Comparison of ENCODE assay signal across 34 cellular contexts in the genomic region with DNA sequence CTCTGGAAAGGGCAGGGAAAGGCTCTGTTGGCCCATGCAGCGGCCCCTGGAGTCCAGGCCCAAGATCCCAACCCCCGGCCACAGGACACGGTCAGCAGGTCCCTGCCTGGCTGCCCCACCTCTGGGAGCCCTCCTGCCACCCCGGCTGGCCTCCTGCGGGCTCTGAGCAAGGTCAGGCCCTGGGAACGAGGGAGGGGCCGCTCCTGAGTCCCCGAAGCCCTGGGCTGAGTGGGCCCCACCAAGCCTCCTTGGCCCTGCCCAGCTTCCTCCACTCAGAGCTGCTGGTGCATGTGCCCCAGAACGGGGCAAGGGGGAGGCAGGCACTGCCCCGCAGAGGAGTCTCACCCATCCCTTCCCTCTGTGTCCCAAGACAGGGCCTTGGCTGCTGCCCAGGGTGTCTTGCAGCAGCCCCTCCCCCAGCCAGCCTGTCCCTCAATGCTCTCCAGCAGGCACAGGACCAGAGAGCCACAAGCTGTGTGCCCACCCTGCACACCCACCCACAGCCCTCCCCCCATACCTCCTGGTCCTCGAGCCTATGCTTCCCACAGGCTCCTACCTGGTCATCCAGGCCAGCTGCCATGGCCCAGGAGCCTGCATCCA. TPM values are rescaled to one million over a fixed set of nuclear protein-coding genes. Genes with fewer than 3 reads are reported as not detected.
"Had no signal": no experiment of that assay in that cellular context is flagged by ENCODE, and none has a peak within 500 bp of the region (broad histone marks: within the 10 kb centered on the region; RNA-seq: fewer than 3 reads in every experiment).

No MANE protein-coding gene starts in this region.

- H3K79me2 ChIP-seq: hepatocyte had no signal

- H3K4me1 Mint-ChIP-seq: activated CD4-positive, alpha-beta T cell treated with anti-CD3 and anti-CD28 coated beads, Interleukin-2, amount 10 ng/mL, durations not matched to agents 24 days and 14 days; immature natural killer cell; natural killer cell had no signal

- H3K9me3 ChIP-seq: gastroesophageal sphincter, lower lobe of right lung, neutrophil, right lobe of liver, testis, transverse colon had no signal

- H3K4me3 Mint-ChIP-seq: activated CD4-positive, alpha-beta memory T cell treated with anti-CD3 and anti-CD28 coated beads for 36 hours; activated CD4-positive, alpha-beta T cell treated with anti-CD3 and anti-CD28 coated beads, Interleukin-2, amount 10 ng/mL, durations not matched to agents 24 days and 14 days; activated T-cell treated with anti-CD3 and anti-CD28 coated beads, Interleukin-2, amount 50 U/mL, for 24 hours; effector memory CD8-positive, alpha-beta T cell; immature natural killer cell; natural killer cell had no signal

- H3K36me3 Mint-ChIP-seq: activated CD4-positive, alpha-beta memory T cell treated with anti-CD3 and anti-CD28 coated beads for 36 hours; immature natural killer cell; natural killer cell had no signal

- H3K9me3 Mint-ChIP-seq: activated CD4-positive, alpha-beta memory T cell treated with anti-CD3 and anti-CD28 coated beads for 36 hours; activated CD4-positive, alpha-beta T cell treated with anti-CD3 and anti-CD28 coated beads, Interleukin-2, amount 10 ng/mL, durations not matched to agents 24 days and 14 days; activated T-cell treated with anti-CD3 and anti-CD28 coated beads, Interleukin-2, amount 50 U/mL, for 24 hours; effector memory CD8-positive, alpha-beta T cell; immature natural killer cell; natural killer cell had no signal

- FAIRE-seq: bronchial epithelial cell, kidney, TTC549, urothelium cell line had no signal

- H3K36me3 ChIP-seq: gastroesophageal sphincter, lower lobe of right lung, neutrophil, right lobe of liver, transverse colon had no signal

- H3K27me3 Mint-ChIP-seq: activated CD4-positive, alpha-beta memory T cell treated with anti-CD3 and anti-CD28 coated beads for 36 hours; activated CD4-positive, alpha-beta T cell treated with anti-CD3 and anti-CD28 coated beads, Interleukin-2, amount 10 ng/mL, durations not matched to agents 24 days and 14 days; activated T-cell treated with anti-CD3 and anti-CD28 coated beads, Interleukin-2, amount 50 U/mL, for 24 hours had no signal

- H3K27ac Mint-ChIP-seq: activated CD4-positive, alpha-beta memory T cell treated with anti-CD3 and anti-CD28 coated beads for 36 hours; activated CD4-positive, alpha-beta T cell treated with anti-CD3 and anti-CD28 coated beads, Interleukin-2, amount 10 ng/mL, durations not matched to agents 24 days and 14 days; activated T-cell treated with anti-CD3 and anti-CD28 coated beads, Interleukin-2, amount 50 U/mL, for 24 hours; effector memory CD8-positive, alpha-beta T cell; immature natural killer cell; natural killer cell had no signal

- H3K4me1 ChIP-seq: gastroesophageal sphincter, lower lobe of right lung, testis had no signal

- DNase-seq: activated CD4-positive, alpha-beta memory T cell treated with anti-CD3 and anti-CD28 coated beads for 36 hours; activated CD4-positive, alpha-beta T cell treated with anti-CD3 and anti-CD28 coated beads, Interleukin-2, amount 10 ng/mL, durations not matched to agents 24 days and 14 days; activated CD4-positive, CD25-positive, alpha-beta regulatory T cell treated with anti-CD3 and anti-CD28 coated beads, Interleukin-2, amount 50 U/mL, for 72 hours; activated CD8-positive, alpha-beta memory T cell treated with anti-CD3 and anti-CD28 coated beads, Interleukin-2, amount 50 U/mL, for 48 hours; activated gamma-delta T cell; activated naive CD4-positive, alpha-beta T cell treated with anti-CD3 and anti-CD28 coated beads, Interleukin-2, amount 50 U/mL, for 16 hours; activated T-cell treated with anti-CD3 and anti-CD28 coated beads, Interleukin-2, amount 50 U/mL, for 24 hours; amniotic stem cell; cortex of kidney; effector memory CD8-positive, alpha-beta T cell; erythroblast; immature natural killer cell; kidney; lower lobe of right lung; mesenchymal stem cell; natural killer cell; right lobe of liver; stimulated activated CD4-positive, alpha-beta T cell treated with anti-CD3 and anti-CD28 coated beads, Interleukin-12 subunit alpha, Interleukin-12 subunit beta, amount 100 ng/mL, for 4 hours; stimulated activated CD4-positive, alpha-beta T cell treated with anti-CD3 and anti-CD28 coated beads, Interleukin-4, amount 100 ng/mL, for 1 hour; stimulated activated naive CD8-positive, alpha-beta T cell treated with anti-CD3 and anti-CD28 coated beads, Interleukin-15, Interleukin-2, amounts not matched to agents 100 U/mL and 50 U/mL, for 24 hours; testis; transverse colon had no signal

- H3K4me2 ChIP-seq: hepatocyte had no signal

- H3K27me3 ChIP-seq: hepatocyte, right lobe of liver, testis had no signal

- H2AFZ ChIP-seq: hepatocyte had no signal

- H3K4me3 ChIP-seq: gastroesophageal sphincter, hepatocyte, lower lobe of right lung, right lobe of liver, testis, transverse colon had no signal

- H3K27ac ChIP-seq: gastroesophageal sphincter, hepatocyte, lower lobe of right lung, neutrophil, right lobe of liver, testis, transverse colon, VCaP had no signal

RNA-seq across cellular contexts. Expression of gene C14orf180, which starts 7.4 kb away (rescaled TPM):
- total RNA-seq: activated CD4-positive, alpha-beta memory T cell treated with anti-CD3 and anti-CD28 coated beads for 36 hours; activated CD4-positive, alpha-beta T cell treated with anti-CD3 and anti-CD28 coated beads, Interleukin-2, amount 10 ng/mL, durations not matched to agents 24 days and 14 days; bronchial epithelial cell; fibroblast of lung; fibroblast of villous mesenchyme; mononuclear cell; natural killer cell; osteocyte; T-helper 1 cell treated with Interleukin-12 subunit alpha and Interleukin-12 subunit beta and Interleukin-4 antibody, amounts not matched to agents 30 ng/mL and 1 ng/mL, for 36 hours had no signal
- polyA plus RNA-seq: fibroblast of lung, immature natural killer cell had no signal

RNA-seq across cellular contexts. Expression of gene TMEM179, which starts 32.4 kb away (rescaled TPM):
- total RNA-seq: activated CD4-positive, alpha-beta memory T cell treated with anti-CD3 and anti-CD28 coated beads for 36 hours; bronchial epithelial cell; fibroblast of villous mesenchyme; lower lobe of right lung; mononuclear cell; natural killer cell; osteocyte had no signal
- polyA plus RNA-seq: immature natural killer cell had no signal
